ENCODE assay signal across 1 cellular context in genomic region chr17:76239538-76240274, GRCh38.
TF ChIP-seq lines count a peak whose summit lies in the region.

No MANE protein-coding gene starts in this region.

TF ChIP-seq in A549, 52 proteins besides CTCF, POLR2A, EP300 and RAD21 (continued from another document):
- TF ChIP-seq ATOH8 (CRISPR knock-in tag; IDR thresholded peaks at IDR 0.05; ENCODE audit: low read depth), result no peak
- no peak for TF ChIP-seq CHD2 (IDR thresholded peaks at IDR 0.05; ENCODE audit: low read length, partially characterized antibody)
- no peak for TF ChIP-seq RARB (CRISPR knock-in tag; IDR thresholded peaks at IDR 0.05)
- TF ChIP-seq MAX (IDR thresholded peaks at IDR 0.05), result no peak
- TF ChIP-seq ZNF302 (CRISPR knock-in tag; IDR thresholded peaks at IDR 0.05), result no peak
- TF ChIP-seq HMGXB4 (CRISPR knock-in tag; IDR thresholded peaks at IDR 0.05; ENCODE audit: borderline replicate concordance), result no peak
- TF ChIP-seq ZC3H11A (IDR thresholded peaks at IDR 0.05), result no peak
